In the genomic region with DNA sequence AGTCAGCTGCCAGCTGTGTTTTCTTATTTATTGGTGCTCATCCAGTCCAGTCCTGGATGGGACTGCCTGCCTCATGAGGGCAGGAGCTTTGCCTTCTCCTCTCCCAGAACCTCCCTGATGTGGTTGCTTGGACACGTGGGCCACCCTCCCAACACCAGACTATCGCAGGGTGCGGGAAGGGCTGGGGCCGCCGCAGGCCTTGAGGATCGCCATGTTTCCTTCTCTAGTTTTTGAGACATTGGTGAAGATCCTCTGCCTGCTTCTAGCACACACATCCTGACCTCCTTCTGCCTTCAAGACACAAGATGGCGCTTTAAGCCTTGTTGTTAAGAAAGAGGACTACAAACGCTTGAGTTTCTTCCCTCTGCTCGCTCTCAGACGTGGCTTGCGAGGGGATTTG, we compare ENCODE assay signal across 5 cellular contexts.
DNase-seq lines count a peak whose midpoint lies in the region; ATAC-seq, FAIRE-seq and TF ChIP-seq lines count a peak whose summit lies in the region.
"Not testable (repeated sequence)": the region's sequence is repeated elsewhere in the genome, so short reads cannot be mapped to it uniquely, and the experiment has no call there.

No MANE protein-coding gene starts in this region.

- TF ChIP-seq POLR2A in GM12892 (IDR thresholded peaks at IDR 0.05; ENCODE audit: low read depth, low read length); K562 (conservative IDR thresholded peaks at IDR 0.05); HepG2 (IDR thresholded peaks at IDR 0.05; ENCODE audit: insufficient read depth in 1 of 2, low read depth in 2 of 2, low read length in 2 of 2): not testable (repeated sequence)

- intact Hi-C loops in K562 (cut with micrococcal nuclease); right cardiac atrium (cut with DNase I); HepG2 (cut with micrococcal nuclease; ENCODE audit: unreplicated experiment): not testable (repeated sequence)

- WGBS in K562 (ENCODE audit: insufficient coverage, low coverage, missing lambda C conversion rate), result no CpG with 5 or more reads among the region's 11 CpGs
- WGBS in right cardiac atrium, result 70% methylated on average over 6 of the region's 11 CpGs
- 61% methylated on average over 7 of the region's 11 CpGs for WGBS in HepG2 (ENCODE audit: low lambda C conversion rate)

- H3K9me3 ChIP-seq in K562 (replicated peaks; ENCODE audit: control insufficient read depth, insufficient read depth, low read depth, low read length); right cardiac atrium (ENCODE audit: control insufficient read depth, low read length); HepG2 (ENCODE audit: low read length): not testable (repeated sequence)

- CTCF ChIA-PET in K562 (lab: Yijun Ruan, JAX; ENCODE audit: low intra/inter-chr PET ratio); HepG2 (lab: Yijun Ruan, JAX; ENCODE audit: low intra/inter-chr PET ratio, low total read pairs): not testable (repeated sequence)

- not testable (repeated sequence) for ATAC-seq in K562, right cardiac atrium, HepG2

- not testable (repeated sequence) for BruUV-seq in K562 (replicated peaks; lab: Mats Ljungman, UMichigan); HepG2 (replicated peaks; lab: Mats Ljungman, UMichigan)

- not testable (repeated sequence) for H3K9me1 ChIP-seq in K562 (ENCODE audit: control insufficient read depth, insufficient read depth, low read length)

- H2AFZ ChIP-seq in K562 (ENCODE audit: low read depth, low read length); HepG2 (ENCODE audit: low read length): not testable (repeated sequence)

- not testable (repeated sequence) for H3K36me3 ChIP-seq in K562 (ENCODE audit: control insufficient read depth, insufficient read depth, low read length); HepG2 (replicated peaks in 1 of 2; ENCODE audit: control insufficient read depth in 1 of 2, insufficient read depth in 2 of 2, low read length in 2 of 2)

- TF ChIP-seq RAD21 in K562 (CRISPR knock-in tag; conservative IDR thresholded peaks at IDR 0.05 in 1 of 2, IDR thresholded peaks at IDR 0.05 in 1 of 2); HepG2 (CRISPR knock-in tag; IDR thresholded peaks at IDR 0.05): not testable (repeated sequence)

- H3K79me2 ChIP-seq in K562 (ENCODE audit: control insufficient read depth, insufficient read depth, low read length); HepG2 (ENCODE audit: insufficient read depth, low read length): not testable (repeated sequence)

- H3K27me3 ChIP-seq in K562 (ENCODE audit: control insufficient read depth in 2 of 2, insufficient read depth in 2 of 2, low read length in 2 of 2); right cardiac atrium (ENCODE audit: control insufficient read depth, insufficient read depth); HepG2 (ENCODE audit: control insufficient read depth in 1 of 2, insufficient read depth in 2 of 2, low read length in 2 of 2): not testable (repeated sequence)

- not testable (repeated sequence) for H4K20me1 ChIP-seq in K562 (replicated peaks; ENCODE audit: control insufficient read depth, insufficient read depth, low read length); HepG2 (ENCODE audit: insufficient read depth, low read length)

- FAIRE-seq in GM12892 (lab: Jason Lieb, UNC) (peak; percentile 17), TTC549 (lab: Jason Lieb, UNC) (peak; percentile 22), K562 (lab: Jason Lieb, UNC) (peak; percentile 75), HepG2 (lab: Jason Lieb, UNC) (peak; percentile 40)

- not testable (repeated sequence) for H3K9ac ChIP-seq in K562 (ENCODE audit: insufficient read depth in 1 of 2, low read depth in 2 of 2, low read length in 2 of 2); HepG2 (ENCODE audit: insufficient read depth, low read depth, low read length)

- in situ Hi-C loops in K562 (cut with MboI); HepG2 (cut with HindIII; ENCODE audit: extremely low pct_ligation_motif_present, low pct_unique_long_range_greater_than_20kb): not testable (repeated sequence)

- H3K4me3 ChIP-seq in K562; right cardiac atrium (ENCODE audit: low read length); HepG2 (replicated peaks in 1 of 3; ENCODE audit: insufficient read depth in 1 of 3, low read depth in 2 of 3, low read length in 3 of 3): not testable (repeated sequence)

- not testable (repeated sequence) for DNase-seq in GM12892 (ENCODE audit: insufficient read length); K562 (ENCODE audit: extremely low read depth in 1 of 4, low spot score in 3 of 4); HepG2 (ENCODE audit: low spot score)
- peak in 2 of 3 donors; percentile 7 to 9 for DNase-seq in right cardiac atrium

- POLR2A ChIA-PET in K562 (lab: Yijun Ruan, JAX); HepG2 (lab: Yijun Ruan, JAX): not testable (repeated sequence)

- not testable (repeated sequence) for H3K27ac ChIP-seq in K562 (ENCODE audit: extremely low read depth, low read depth, low read length); right cardiac atrium (ENCODE audit: low read length); HepG2 (ENCODE audit: extremely low read length, insufficient read depth, low read length)

- not testable (repeated sequence) for H3K4me2 ChIP-seq in K562 (ENCODE audit: insufficient read depth, low read length); HepG2 (ENCODE audit: low read depth, low read length)

- not testable (repeated sequence) for H3K4me1 ChIP-seq in K562 (replicated peaks in 1 of 2; ENCODE audit: control insufficient read depth in 2 of 2, insufficient read depth in 2 of 2, low read length in 2 of 2); right cardiac atrium (ENCODE audit: control insufficient read depth, insufficient read depth, low read length); HepG2 (ENCODE audit: insufficient read depth, low read length)

- TF ChIP-seq EP300 in K562 (IDR thresholded peaks at IDR 0.05; ENCODE audit: low read length); HepG2 (IDR thresholded peaks at IDR 0.05; ENCODE audit: low read depth in 2 of 2, low read length in 2 of 2); HepG2 (CRISPR knock-in tag; IDR thresholded peaks at IDR 0.05; ENCODE audit: borderline replicate concordance): not testable (repeated sequence)

- not testable (repeated sequence) for TF ChIP-seq CTCF in K562 (IDR thresholded peaks at IDR 0.05 in 2 of 3, conservative IDR thresholded peaks at IDR 0.05 in 1 of 3; ENCODE audit: insufficient read depth in 2 of 3, low read depth in 1 of 3, low read length in 3 of 3); HepG2 (CRISPR knock-in tag; IDR thresholded peaks at IDR 0.05)
